8 cellular contexts compared by ENCODE assay signal in the genomic region with DNA sequence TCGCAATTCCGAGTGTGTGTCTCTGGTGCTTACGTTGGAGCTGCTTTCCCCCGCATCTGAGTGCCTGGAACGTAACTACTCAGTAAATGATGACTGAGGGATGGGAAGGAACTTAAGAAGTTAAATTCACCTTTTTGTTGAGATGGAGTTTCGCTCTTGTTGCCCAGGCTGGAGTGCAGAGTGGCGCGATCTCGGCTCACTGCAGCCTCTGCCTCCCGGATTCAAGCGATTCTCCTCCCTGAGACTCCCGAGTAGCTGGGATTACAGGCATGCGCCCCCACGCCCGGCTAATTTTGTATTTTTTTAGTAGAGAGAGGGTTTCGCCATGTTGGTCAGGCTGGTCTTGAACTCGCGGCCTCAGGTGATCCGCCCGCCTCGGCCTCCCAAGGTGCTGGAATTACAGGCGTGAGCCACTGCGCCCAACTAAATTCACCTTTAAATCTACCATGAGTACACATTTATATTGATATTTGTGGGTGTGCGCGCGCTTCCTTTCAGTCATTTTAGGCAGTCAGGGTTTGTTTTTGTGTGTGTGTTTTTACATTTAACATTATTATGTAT. TPM values are rescaled to one million over a fixed set of nuclear protein-coding genes. Genes with fewer than 3 reads are reported as not detected.
A peak's percentile ranks its signal among the peaks of the same experiment; 100 is the strongest.
DNase-seq lines count a peak whose midpoint lies in the region; ATAC-seq, FAIRE-seq and TF ChIP-seq lines count a peak whose summit lies in the region.

No MANE protein-coding gene starts in this region.

- H4K20me1 ChIP-seq in DND-41 (ENCODE audit: insufficient read depth, low read length): peaks cover 16% of the 10 kb centered on the region; the same call in 1 of the 2 replicates

- H3K27me3 ChIP-seq in DND-41 (ENCODE audit: insufficient read depth, low read length, poor library complexity) (no peaks in the 10 kb centered on the region), Panc1 (ENCODE audit: control insufficient read depth, insufficient read depth, low read length) (no peaks in the 10 kb centered on the region), esophagus (ENCODE audit: control insufficient read depth in 1 of 2, insufficient read depth in 2 of 2, low read length in 2 of 2) (no peaks in the 10 kb centered on the region), pancreas (no peaks in the 10 kb centered on the region)

- H3K36me3 ChIP-seq in DND-41 (ENCODE audit: insufficient read depth, low read length) (peaks cover 30% of the 10 kb centered on the region), Panc1 (ENCODE audit: control insufficient read depth, insufficient read depth, low read length) (peaks cover 10% of the 10 kb centered on the region), esophagus (ENCODE audit: control insufficient read depth in 2 of 2, insufficient read depth in 2 of 2, low read length in 1 of 2) (peaks cover 2 to 6% of the 10 kb centered on the region in 2 donors), pancreas (peaks cover 0 to 10% (median 0%) of the 10 kb centered on the region in 3 donors)

- peak overlapping the region; percentile 60 to 81 for H3K4me3 ChIP-seq in DND-41 (ENCODE audit: low read depth in 1 of 2, low read length in 2 of 2)
- peak overlapping the region; percentile 96 to 100 for H3K4me3 ChIP-seq in Panc1 (ENCODE audit: low read depth in 2 of 2, low read length in 2 of 2)
- H3K4me3 ChIP-seq in esophagus (ENCODE audit: low read depth in 1 of 2, low read length in 2 of 2): peak overlapping the region; percentile 59 to 84
- peak overlapping the region; percentile 55 to 75 (median 72) for H3K4me3 ChIP-seq in pancreas

- H3K9me3 ChIP-seq in DND-41 (ENCODE audit: insufficient read depth, low read length, severe bottlenecking): no peaks in the 10 kb centered on the region
- no peaks in the 10 kb centered on the region for H3K9me3 ChIP-seq in Panc1 (ENCODE audit: control insufficient read depth, insufficient read depth, low read depth, low read length)
- H3K9me3 ChIP-seq in esophagus (ENCODE audit: control insufficient read depth in 2 of 2, insufficient read depth in 1 of 2, low read depth in 1 of 2, low read length in 1 of 2): no peaks in the 10 kb centered on the region
- no peaks in the 10 kb centered on the region for H3K9me3 ChIP-seq in pancreas

- CTCF ChIA-PET in Panc1 (lab: Charles Lee): interaction anchor here (0.6 kb wide), 1 partner anchor 186 kb away, joined by 3 read pairs; no protein-coding TSS in a partner anchor

- BruUV-seq in Panc1 (replicated peaks; lab: Mats Ljungman, UMichigan): no TSS peak

- DNase-seq in DND-41 (no peak), Panc1 (ENCODE audit: low read depth, low spot score) (no peak), pancreas (no peak), NK-92 (lab: John Stamatoyannopoulos, UW; ENCODE audit: unreplicated experiment) (no peak), NCI-H128 (lab: John Stamatoyannopoulos, UW; ENCODE audit: unreplicated experiment) (no peak), DMS53 treated with DMSO at 0.1 percent for 48 hours (lab: John Stamatoyannopoulos, UW; ENCODE audit: unreplicated experiment) (no peak)

- TF ChIP-seq CTCF in DND-41 (IDR thresholded peaks at IDR 0.05; ENCODE audit: borderline replicate concordance, extremely low read depth, low read length, poor library complexity, severe bottlenecking) (no peak), Panc1 (IDR thresholded peaks at IDR 0.05) (no peak), pancreas (IDR thresholded peaks at IDR 0.05) (no peak)

- no peak for FAIRE-seq in pancreas (lab: Jason Lieb, UNC)

- POLR2A ChIA-PET in Panc1 (lab: Charles Lee): interaction anchor here (0.5 to 1.0 kb wide), 5 partner anchors 10 to 90 kb away, joined by 3 to 9 read pairs (median 4); no protein-coding TSS in a partner anchor

- peak overlapping the region; percentile 63 for H3K9ac ChIP-seq in DND-41 (ENCODE audit: low read depth, low read length)

- H3K79me2 ChIP-seq in DND-41 (ENCODE audit: insufficient read depth, low read length): peaks cover 45% of the 10 kb centered on the region

- WGBS in esophagus, 2 donors: 30 to 34% methylated on average over 26 of the region's 26 CpGs
- 39% methylated on average over 26 of the region's 26 CpGs for WGBS in pancreas, 2 donors

- in situ Hi-C loops in Panc1 (cut with HindIII; ENCODE audit: low pct_unique_long_range_greater_than_20kb, low sequenced_read_pairs): no loop called here

- intact Hi-C loops in Panc1 (cut with micrococcal nuclease; ENCODE audit: unreplicated experiment): no loop called here
- intact Hi-C loops in pancreas (cut with DNase I): no loop called here

- ATAC-seq in DND-41 (ENCODE audit: insufficient read depth, low read depth) (no peak), Panc1 (no peak), pancreas (peak in 1 of 4 donors; percentile 2), GM21619 (IDR thresholded peaks at IDR 0.05; ENCODE audit: unreplicated experiment) (no peak)

- H3K4me1 ChIP-seq in DND-41 (ENCODE audit: insufficient read depth, low read length): peaks cover 38% of the 10 kb centered on the region
- H3K4me1 ChIP-seq in Panc1 (ENCODE audit: control insufficient read depth, insufficient read depth, low read length): peaks cover 8% of the 10 kb centered on the region; the same call in 1 of the 2 replicates
- peaks cover 0 to 5% of the 10 kb centered on the region in 2 donors for H3K4me1 ChIP-seq in esophagus (ENCODE audit: control insufficient read depth in 2 of 2, insufficient read depth in 2 of 2, low read length in 1 of 2)
- H3K4me1 ChIP-seq in pancreas: peaks cover 0 to 3% (median 0%) of the 10 kb centered on the region in 3 donors

- peak overlapping the region; percentile 79 for H2AFZ ChIP-seq in DND-41 (ENCODE audit: low read depth, low read length)

- H3K27ac ChIP-seq in DND-41 (ENCODE audit: low read length) (peak overlapping the region; percentile 76), Panc1 (ENCODE audit: low read length) (peak overlapping the region; percentile 98), esophagus (ENCODE audit: low read depth in 2 of 2, low read length in 1 of 2) (peak overlapping the region; percentile 85 to 99), pancreas (peak overlapping the region; percentile 83 to 96 (median 94))

- peak overlapping the region; percentile 62 for H3K4me2 ChIP-seq in DND-41 (ENCODE audit: insufficient read depth, low read length)

RNA-seq across cellular contexts. Expression of a gene that starts 0.9 kb away (rescaled TPM):
- total RNA-seq in Panc1 (2021; ENCODE audit: unreplicated experiment) (316 TPM), pancreas (10 to 100 TPM; 52.2 to 82.6 (median 66.9) TPM)
- 523 TPM for polyA plus RNA-seq in Panc1 (2012; ENCODE audit: insufficient read length)
- polyA plus RNA-seq in esophagus (100 to 1,000 TPM; 545 to 814 TPM), pancreas (100 to 1,000 TPM; 257 to 319 TPM)

RNA-seq across cellular contexts. Expression of a gene that starts 36.0 kb away (rescaled TPM):
- 116 TPM for total RNA-seq in Panc1 (2021; ENCODE audit: unreplicated experiment)
- polyA plus RNA-seq in Panc1 (2012; ENCODE audit: insufficient read length): 93.2 TPM
- 10 to 100 TPM; 11.7 to 18.2 TPM for polyA plus RNA-seq in esophagus
- total RNA-seq in pancreas: 10 to 100 TPM in 5 of 6 donors, 1 to 10 TPM in 1; 9.4 to 18.5 (median 12.1) TPM
- 10 to 100 TPM in 1 of 2 donors, 1 to 10 TPM in 1; 7.5 to 21.8 TPM for polyA plus RNA-seq in pancreas
